In the genomic region with DNA sequence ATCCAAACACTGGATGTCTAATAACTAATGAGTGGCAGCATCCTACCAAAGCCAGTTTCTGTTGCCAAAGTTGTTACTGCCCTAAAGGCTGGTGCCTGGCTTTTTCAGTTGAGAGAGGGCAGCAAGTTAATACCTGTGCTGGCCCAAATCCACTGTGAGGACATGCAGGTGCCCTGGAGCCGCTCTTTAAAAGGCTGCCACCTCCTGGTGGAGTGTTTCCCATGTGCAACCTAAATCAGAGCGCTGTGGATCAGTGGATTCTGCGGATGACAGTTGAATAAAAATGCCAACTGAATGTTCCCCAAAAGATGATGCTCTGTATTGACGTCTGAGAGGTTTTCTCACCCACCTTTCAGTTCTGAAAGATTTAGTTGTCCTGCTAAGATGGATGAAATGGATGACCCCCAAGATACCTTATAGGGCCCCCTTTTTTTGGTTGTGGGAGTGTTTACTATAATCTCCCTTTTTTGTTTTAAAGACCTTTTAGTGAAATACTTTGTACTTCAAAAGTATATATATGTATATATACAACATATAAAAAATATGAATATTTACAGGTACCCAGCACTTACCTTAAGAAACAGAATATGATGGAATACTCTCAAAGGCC, we compare ENCODE assay signal across 12 cellular contexts.
DNase-seq lines count a peak whose midpoint lies in the region; ATAC-seq, FAIRE-seq and TF ChIP-seq lines count a peak whose summit lies in the region.
"Had no signal": no experiment of that assay in that cellular context is flagged by ENCODE, and none has a peak within 500 bp of the region (broad histone marks: within the 10 kb centered on the region; RNA-seq: fewer than 3 reads in every experiment).

No MANE protein-coding gene starts in this region.

- CTCF ChIA-PET in HEK293T (lab: Yijun Ruan, JAX) = no interaction called here
- CTCF ChIA-PET in CD4-positive, alpha-beta T cell (lab: Charles Lee) = no interaction called here

- POLR2A ChIA-PET in HEK293T (lab: Yijun Ruan, JAX) = no interaction called here
- POLR2A ChIA-PET in CD4-positive, alpha-beta T cell (lab: Charles Lee) = no interaction called here

- no peak overlapping the region for H3K4me3 ChIP-seq in astrocyte of the cerebellum (ENCODE audit: low read depth, low read length)

- no peak for FAIRE-seq in D721Med (lab: Jason Lieb, UNC)

- intact Hi-C loops in CD4-positive, alpha-beta T cell (cut with DNase I, micrococcal nuclease) = no loop called here

- no peaks in the 10 kb centered on the region for H3K4me1 Mint-ChIP-seq in CD4-positive, alpha-beta T cell (ENCODE audit: low read depth)
- H3K4me1 Mint-ChIP-seq: brain, nephron had no signal

- ATAC-seq in left lobe of liver = peak; percentile 92
- ATAC-seq in CD4-positive, alpha-beta T cell (ENCODE audit: poor library complexity) = no peak

- no peak overlapping the region for H3K27ac Mint-ChIP-seq in CD4-positive, alpha-beta T cell
- H3K27ac Mint-ChIP-seq: brain, nephron had no signal

- H3K27me3 ChIP-seq in CD4-positive, alpha-beta T cell (ENCODE audit: control insufficient read depth, insufficient read depth, low read length) = peaks cover 11% of the 10 kb centered on the region

- in situ Hi-C loops in astrocyte of the cerebellum (cut with HindIII; ENCODE audit: low sequenced_read_pairs) = no loop called here

- no peaks in the 10 kb centered on the region for H3K9me3 Mint-ChIP-seq in CD4-positive, alpha-beta T cell
- H3K9me3 Mint-ChIP-seq: brain, nephron had no signal

- TF ChIP-seq CTCF in D721Med (IDR thresholded peaks at IDR 0.05; ENCODE audit: insufficient read depth, missing control alignments) (peak; percentile 36), astrocyte of the cerebellum (IDR thresholded peaks at IDR 0.05; ENCODE audit: low read depth, low read length, missing control alignments) (peak; percentile 19)
- no peak for TF ChIP-seq CTCF in CD4-positive, alpha-beta T cell (IDR thresholded peaks at IDR 0.05)

- no peaks in the 10 kb centered on the region for H3K9me3 ChIP-seq in CD4-positive, alpha-beta T cell (ENCODE audit: control insufficient read depth, low read length)

- peaks cover 77% of the 10 kb centered on the region for H3K27me3 Mint-ChIP-seq in CD4-positive, alpha-beta T cell

- DNase-seq in D721Med (ENCODE audit: insufficient read length, low spot score) (no peak), HEK293T (ENCODE audit: extremely low spot score) (peak; percentile 22), astrocyte of the cerebellum (ENCODE audit: low read depth) (no peak), left lobe of liver (ENCODE audit: low spot score) (peak; percentile 57), occipital lobe (lab: John Stamatoyannopoulos, UW) (no peak), NCI-H524 treated with DMSO at 0.1 percent for 48 hours (lab: John Stamatoyannopoulos, UW) (no peak), HUDEP-2 (lab: John Stamatoyannopoulos, UW; ENCODE audit: unreplicated experiment in 76 of 76) (no peak)
- no peak for DNase-seq in CD4-positive, alpha-beta T cell
- DNase-seq: activated CD8-positive, alpha-beta memory T cell treated with anti-CD3 and anti-CD28 coated beads, Interleukin-2, amount 50 U/mL, for 48 hours; stimulated activated CD4-positive, alpha-beta T cell treated with anti-CD3 and anti-CD28 coated beads, Interleukin-4, amount 100 ng/mL, for 4 hours had no signal

- no peaks in the 10 kb centered on the region for H3K36me3 Mint-ChIP-seq in CD4-positive, alpha-beta T cell (ENCODE audit: low read depth)
- H3K36me3 Mint-ChIP-seq: brain had no signal

- no peak overlapping the region for H3K4me3 Mint-ChIP-seq in CD4-positive, alpha-beta T cell
- H3K4me3 Mint-ChIP-seq: brain, nephron had no signal

- no peak overlapping the region for H3K27ac ChIP-seq in CD4-positive, alpha-beta T cell (ENCODE audit: low read depth, low read length)

TF ChIP-seq in HEK293T, 16 proteins besides CTCF, POLR2A, EP300 and RAD21:
- TF ChIP-seq NFRKB (IDR thresholded peaks at IDR 0.05) (no peak), ELF4 (IDR thresholded peaks at IDR 0.05) (no peak), FOXK2 (IDR thresholded peaks at IDR 0.05) (no peak), FOXA1 (IDR thresholded peaks at IDR 0.05) (no peak), BHLHE40 (IDR thresholded peaks at IDR 0.05; ENCODE audit: borderline replicate concordance) (no peak), HDGF (IDR thresholded peaks at IDR 0.05; ENCODE audit: borderline replicate concordance) (no peak)

Comparison
In these comparisons a context has a peak if more than half of its experiments do, and no peak if none do; other contexts are left out.
1. DNase-seq: peak in HEK293T (single experiment) and left lobe of liver (single experiment); none in D721Med (single experiment), astrocyte of the cerebellum (single experiment), occipital lobe (single experiment), CD4-positive, alpha-beta T cell (0 of 10), NCI-H524 treated with DMSO at 0.1 percent for 48 hours (single experiment) and HUDEP-2 (0 of 76).